Comparison of ENCODE assay signal across 8 cellular contexts in the genomic region with DNA sequence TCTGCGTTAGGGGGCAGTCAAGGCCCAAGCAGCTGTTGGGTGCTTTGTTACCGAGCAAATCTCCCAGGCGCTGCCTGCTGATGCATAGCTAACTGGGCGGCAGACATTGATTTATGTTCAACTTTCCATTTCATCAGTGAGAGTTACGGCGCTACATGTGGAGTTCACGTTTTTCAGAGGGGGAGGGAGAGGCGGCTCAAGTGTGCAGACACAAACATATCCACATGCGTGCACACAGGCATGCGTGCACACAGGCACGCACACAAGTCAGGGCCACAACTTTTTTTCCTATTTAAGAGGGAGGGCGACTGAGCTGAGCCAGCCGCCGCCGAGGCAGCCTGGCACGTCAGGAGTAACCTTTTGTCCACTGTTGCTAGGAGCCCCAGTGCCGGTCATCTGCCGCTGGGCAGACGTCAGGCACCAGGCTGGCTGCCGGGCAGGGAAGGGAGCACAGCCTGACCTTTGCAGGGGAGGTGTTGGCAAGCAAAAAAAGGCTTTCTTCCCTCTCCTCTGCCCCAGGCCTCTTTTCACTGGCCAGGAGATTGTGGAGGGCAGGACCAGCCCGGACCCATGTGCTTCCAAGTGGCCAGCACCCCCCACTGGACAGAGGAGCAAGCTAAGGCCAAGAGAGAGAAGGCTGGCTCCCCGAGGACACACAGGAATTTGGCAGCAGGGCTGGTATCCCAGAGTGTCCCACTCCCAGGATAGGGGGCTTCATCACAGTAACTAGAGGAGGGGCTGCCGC.
DNase-seq lines count a peak whose midpoint lies in the region; ATAC-seq, FAIRE-seq and TF ChIP-seq lines count a peak whose summit lies in the region.

No MANE protein-coding gene starts in this region.

- FAIRE-seq in pancreas (lab: Jason Lieb, UNC) = no peak

- H3K36me3 ChIP-seq in HUES64 (ENCODE audit: insufficient read depth, low read length) = no peaks in the 10 kb centered on the region; the same call in 1 of the 2 replicates
- H3K36me3 ChIP-seq in pancreas = no peaks in the 10 kb centered on the region

- H3K27me3 ChIP-seq in HUES64 (ENCODE audit: insufficient read depth, low read length) = no peaks in the 10 kb centered on the region
- H3K27me3 ChIP-seq in pancreas = no peaks in the 10 kb centered on the region

- H3K4me1 ChIP-seq in HUES64 (ENCODE audit: insufficient read depth, low read length) = peaks cover 28% of the 10 kb centered on the region
- H3K4me1 ChIP-seq in pancreas = peaks cover 38 to 48% (median 44%) of the 10 kb centered on the region in 3 donors

- TF ChIP-seq CTCF in AG09309 (IDR thresholded peaks at IDR 0.05; ENCODE audit: control insufficient read depth, insufficient read depth, low read depth, low read length, missing control alignments) = peak; percentile 31
- TF ChIP-seq CTCF in VCaP (conservative IDR thresholded peaks at IDR 0.05) = peak; percentile 30; the same call in 1 of the 2 replicates
- TF ChIP-seq CTCF in pancreas (IDR thresholded peaks at IDR 0.05) = no peak

- H3K4me3 ChIP-seq in AG09309 (ENCODE audit: control insufficient read depth, low read depth, low read length) (no peak overlapping the region), HUES64 (ENCODE audit: low read length) (no peak overlapping the region), pancreas (no peak overlapping the region)

- no peak for DNase-seq in AG09309 (ENCODE audit: low read depth)
- peak; percentile 93 for DNase-seq in glomerular visceral epithelial cell (ENCODE audit: extremely low spot score)
- DNase-seq in pancreas = peak in 3 of 6 donors; percentile 51 to 55 (median 52)
- no peak for DNase-seq in SW480 (ENCODE audit: low spot score)

- ATAC-seq in pancreas (peak; percentile 30 to 73 (median 65)), HG03025 (IDR thresholded peaks at IDR 0.05; ENCODE audit: low FRiP score, unreplicated experiment) (no peak), GM19328 (IDR thresholded peaks at IDR 0.05; ENCODE audit: unreplicated experiment) (no peak)

- H3K9me3 ChIP-seq in HUES64 (ENCODE audit: insufficient read depth, low read depth, low read length) (no peaks in the 10 kb centered on the region), pancreas (no peaks in the 10 kb centered on the region)

- H3K9ac ChIP-seq in HUES64 (ENCODE audit: low read depth, low read length) = no peak overlapping the region

- H3K27ac ChIP-seq in HUES64 (ENCODE audit: low read depth, low read length) (peak overlapping the region; percentile 50), VCaP (peak overlapping the region; percentile 91), pancreas (peak overlapping the region; percentile 64 to 89 (median 80))

- intact Hi-C loops in pancreas (cut with DNase I) = no loop called here

- WGBS in HUES64 = 65% methylated on average over 23 of the region's 23 CpGs
- WGBS in pancreas, 2 donors = 61 to 64% methylated on average over 23 of the region's 23 CpGs

Comparison
In these comparisons a context has a peak if more than half of its experiments do, and no peak if none do; other contexts are left out.
1. CTCF ChIP-seq: peak in AG09309 (single experiment) and VCaP (single experiment); none in pancreas (0 of 4).
2. ATAC-seq: peak in pancreas (4 of 4); none in HG03025 (single experiment) and GM19328 (single experiment).
3. Peak in every context shown above with its lines, with median percentiles within 50 percentile points of each other: H3K27ac ChIP-seq.